Comparison of ENCODE assay signal across 18 cellular contexts in the genomic region with DNA sequence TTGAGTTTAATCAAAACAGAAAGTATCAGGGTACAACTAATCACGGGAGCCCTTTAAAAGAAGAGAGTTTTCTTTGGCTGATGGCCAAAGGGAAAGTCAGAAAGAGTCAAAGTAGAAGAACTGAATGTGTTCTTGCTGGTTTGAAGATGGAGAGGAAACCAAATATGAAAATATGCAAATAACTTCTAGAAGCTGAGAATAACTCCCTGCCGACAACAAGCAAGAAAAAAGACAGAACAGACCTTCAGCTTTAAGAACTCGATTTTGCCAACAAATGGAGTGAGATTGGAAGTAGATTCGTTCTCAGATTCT.
DNase-seq lines count a peak whose midpoint lies in the region; ATAC-seq and TF ChIP-seq lines count a peak whose summit lies in the region.
"Had no signal": no experiment of that assay in that cellular context is flagged by ENCODE, and none has a peak within 500 bp of the region (broad histone marks: within the 10 kb centered on the region; RNA-seq: fewer than 3 reads in every experiment).

No MANE protein-coding gene starts in this region.

- ATAC-seq in GM21717 (IDR thresholded peaks at IDR 0.05; ENCODE audit: unreplicated experiment) (peak; percentile 80), HG03354 (IDR thresholded peaks at IDR 0.05; ENCODE audit: poor library complexity, severe bottlenecking, unreplicated experiment) (peak; percentile 74)
- ATAC-seq: gastrocnemius medialis, WTC11 had no signal

- no peaks in the 10 kb centered on the region for H3K27me3 ChIP-seq in hepatocyte
- H3K27me3 ChIP-seq: gastrocnemius medialis had no signal

- H3K36me3 ChIP-seq in hepatocyte (replicated peaks; ENCODE audit: insufficient read depth, low read depth), result no peaks in the 10 kb centered on the region
- H3K36me3 ChIP-seq: gastrocnemius medialis had no signal

- H3K9me2 ChIP-seq in hepatocyte (replicated peaks; ENCODE audit: insufficient read depth), result no peaks in the 10 kb centered on the region

- no peak overlapping the region for H3K27ac ChIP-seq in hepatocyte
- H3K27ac ChIP-seq: 22Rv1, gastrocnemius medialis had no signal

- H3K9me3 ChIP-seq in hepatocyte (ENCODE audit: low read depth), result no peaks in the 10 kb centered on the region
- H3K9me3 ChIP-seq: gastrocnemius medialis had no signal

- H4K20me1 ChIP-seq in hepatocyte (ENCODE audit: insufficient read depth, poor library complexity, severe bottlenecking), result no peaks in the 10 kb centered on the region

- H3K4me1 ChIP-seq in hepatocyte (ENCODE audit: insufficient read depth), result no peaks in the 10 kb centered on the region
- H3K4me1 ChIP-seq: gastrocnemius medialis had no signal

- H2AFZ ChIP-seq in hepatocyte, result no peak overlapping the region

- peak overlapping the region; percentile 12 for H3K4me2 ChIP-seq in hepatocyte

- 69% methylated on average over 4 of the region's 4 CpGs for WGBS in hepatocyte (ENCODE audit: low lambda C conversion rate, missing lambda C conversion rate)

- TF ChIP-seq CTCF in hepatocyte (IDR thresholded peaks at IDR 0.05; ENCODE audit: poor library complexity), result no peak

- no peaks in the 10 kb centered on the region for H3K79me2 ChIP-seq in hepatocyte

- DNase-seq in DMS53 (lab: John Stamatoyannopoulos, UW) (peak; percentile 34), DMS53 treated with DMSO at 0.1 percent for 48 hours (lab: John Stamatoyannopoulos, UW; ENCODE audit: unreplicated experiment) (no peak), hepatocyte (ENCODE audit: low spot score) (no peak), putamen (ENCODE audit: low spot score) (no peak), inferior parietal cortex (ENCODE audit: extremely low spot score) (no peak), GM19240 (ENCODE audit: insufficient read length, low spot score) (no peak)
- DNase-seq: activated CD4-positive, alpha-beta T cell treated with anti-CD3 and anti-CD28 coated beads, Interleukin-2, amount 50 U/mL, for 48 hours; activated T-cell treated with anti-CD3 and anti-CD28 coated beads for 4 hours; amygdala; erythroblast; gastrocnemius medialis; Karpas-422; NCI-H526; substantia nigra had no signal

- no peak overlapping the region for H3K4me3 ChIP-seq in hepatocyte
- H3K4me3 ChIP-seq: gastrocnemius medialis had no signal
